Comparison of ENCODE assay signal across 8 cellular contexts in genomic region chr12:123139926-123140674, GRCh38. TPM values are rescaled to one million over a fixed set of nuclear protein-coding genes. Genes with fewer than 3 reads are reported as not detected.
A peak's percentile ranks its signal among the peaks of the same experiment; 100 is the strongest.
DNase-seq lines count a peak whose midpoint lies in the region; ATAC-seq and TF ChIP-seq lines count a peak whose summit lies in the region.

No MANE protein-coding gene starts in this region.

- no peaks in the 10 kb centered on the region for H3K36me3 Mint-ChIP-seq in Caco-2 (ENCODE audit: insufficient read depth, unreplicated experiment)

- H4K20me1 ChIP-seq in osteoblast (ENCODE audit: insufficient read depth, low read length), result no peaks in the 10 kb centered on the region

- peak overlapping the region; percentile 14 for H2AFZ ChIP-seq in osteoblast (ENCODE audit: low read length)

- CTCF ChIA-PET in Caco-2 (lab: Charles Lee), result interaction anchor here (0.6 kb wide), 1 partner anchor 93 kb away, joined by 3 read pairs; the partner anchor contains the start of genes MPHOSPH9 and MTRFR

- BruUV-seq in Caco-2 (replicated peaks; lab: Mats Ljungman, UMichigan), result no TSS peak

- no peak for TF ChIP-seq CTCF in Caco-2 (IDR thresholded peaks at IDR 0.05; ENCODE audit: insufficient read depth in 1 of 2, low read depth in 1 of 2, low read length in 1 of 2, severe bottlenecking in 1 of 2, unreplicated experiment in 1 of 2)
- no peak for TF ChIP-seq CTCF in epithelial cell of esophagus (IDR thresholded peaks at IDR 0.05; ENCODE audit: insufficient read depth, low read depth, low read length, missing control alignments)
- TF ChIP-seq CTCF in osteoblast (IDR thresholded peaks at IDR 0.05; ENCODE audit: extremely low read depth, low read depth, low read length), result no peak

- H3K4me1 Mint-ChIP-seq in Caco-2 (ENCODE audit: low read depth, unreplicated experiment), result peaks cover 6% of the 10 kb centered on the region

- H3K4me1 ChIP-seq in Caco-2 (peaks cover 32% of the 10 kb centered on the region), osteoblast (ENCODE audit: insufficient read depth, low read length) (peaks cover 39% of the 10 kb centered on the region)

- ATAC-seq in GM21447 (IDR thresholded peaks at IDR 0.05; ENCODE audit: unreplicated experiment) (no peak), GM18519 (IDR thresholded peaks at IDR 0.05; ENCODE audit: low FRiP score, unreplicated experiment) (no peak), HG02852 (IDR thresholded peaks at IDR 0.05; ENCODE audit: unreplicated experiment) (no peak)

- peak overlapping the region; percentile 4 for H3K4me2 ChIP-seq in osteoblast (ENCODE audit: insufficient read depth, low read length)

- peak overlapping the region; percentile 24 for H3K4me3 Mint-ChIP-seq in Caco-2 (ENCODE audit: unreplicated experiment)

- H3K36me3 ChIP-seq in Caco-2 (ENCODE audit: control insufficient read depth, insufficient read depth, low read length), result no peaks in the 10 kb centered on the region
- no peaks in the 10 kb centered on the region for H3K36me3 ChIP-seq in osteoblast (ENCODE audit: insufficient read depth, low read length)

- H3K79me2 ChIP-seq in osteoblast (ENCODE audit: insufficient read depth, low read length), result peaks cover 31% of the 10 kb centered on the region

- H3K9me3 Mint-ChIP-seq in Caco-2 (ENCODE audit: unreplicated experiment), result no peaks in the 10 kb centered on the region

- POLR2A ChIA-PET in Caco-2 (lab: Charles Lee), result interaction anchor here (0.6 kb wide), 1 partner anchor 11 kb away, joined by 7 read pairs; no protein-coding TSS in a partner anchor

- H3K4me3 ChIP-seq in Caco-2 (ENCODE audit: low read depth, low read length) (no peak overlapping the region), epithelial cell of esophagus (ENCODE audit: low read length) (no peak overlapping the region), osteoblast (ENCODE audit: insufficient read depth, low read length) (no peak overlapping the region)

- peak overlapping the region; percentile 29 for H3K27ac ChIP-seq in osteoblast (ENCODE audit: low read depth, low read length)

- no peaks in the 10 kb centered on the region for H3K9me3 ChIP-seq in Caco-2
- no peaks in the 10 kb centered on the region for H3K9me3 ChIP-seq in osteoblast (ENCODE audit: low read depth, low read length)

- intact Hi-C loops in Caco-2 (cut with micrococcal nuclease; ENCODE audit: unreplicated experiment), result loop anchor here (10.0 kb wide), 2 partner anchors 45 to 155 kb away; partner anchors contain the start of gene ARL6IP4

- H3K27ac Mint-ChIP-seq in Caco-2 (ENCODE audit: unreplicated experiment), result peak overlapping the region; percentile 74

- H3K27me3 Mint-ChIP-seq in Caco-2 (ENCODE audit: insufficient read depth, unreplicated experiment), result no peaks in the 10 kb centered on the region

- DNase-seq in Caco-2 (peak; percentile 67), NCI-H82 (lab: John Stamatoyannopoulos, UW) (peak; percentile 91), epithelial cell of esophagus (ENCODE audit: low read depth) (peak; percentile 52), osteoblast (ENCODE audit: insufficient read length, low spot score, missing footprints) (peak; percentile 65), D341Med (ENCODE audit: low spot score) (no peak)

- H3K27me3 ChIP-seq in Caco-2 (replicated peaks; ENCODE audit: control insufficient read depth, insufficient read depth, low read length) (no peaks in the 10 kb centered on the region), osteoblast (ENCODE audit: insufficient read depth, low read length) (no peaks in the 10 kb centered on the region)

RNA-seq across cellular contexts. Expression of gene PITPNM2, which starts 10.8 kb away (rescaled TPM):
- total RNA-seq in Caco-2 (2022), result 10.6 TPM in 2 replicates
- total RNA-seq in osteoblast, result 3.3 and 6.5 TPM in 2 replicates
